Comparison of ENCODE assay signal across 8 cellular contexts in genomic region chr1:149848811-149849210, GRCh38. TPM values are rescaled to one million over a fixed set of nuclear protein-coding genes. Genes with fewer than 3 reads are reported as not detected.
DNase-seq lines count a peak whose midpoint lies in the region.

No MANE protein-coding gene starts in this region.

- H3K36me3 Mint-ChIP-seq in activated naive CD8-positive, alpha-beta T cell treated with anti-CD3 and anti-CD28 coated beads for 36 hours: peaks cover 31% of the 10 kb centered on the region

- H3K4me3 Mint-ChIP-seq in activated naive CD8-positive, alpha-beta T cell treated with anti-CD3 and anti-CD28 coated beads for 36 hours: peak overlapping the region; percentile 93

- H3K9me3 Mint-ChIP-seq in activated naive CD8-positive, alpha-beta T cell treated with anti-CD3 and anti-CD28 coated beads for 36 hours: no peaks in the 10 kb centered on the region

- H3K27ac Mint-ChIP-seq in activated naive CD8-positive, alpha-beta T cell treated with anti-CD3 and anti-CD28 coated beads for 36 hours: peak overlapping the region; percentile 96

- DNase-seq in Ammon's horn (ENCODE audit: low spot score) (peak; percentile 1), HT-29 (ENCODE audit: low spot score) (peak; percentile 53), medulla oblongata (ENCODE audit: extremely low spot score) (peak; percentile 3), NCI-H1092 (lab: John Stamatoyannopoulos, UW) (no peak), MV-4-11 (lab: John Stamatoyannopoulos, UW) (no peak)
- no peak for DNase-seq in activated naive CD8-positive, alpha-beta T cell treated with anti-CD3 and anti-CD28 coated beads for 36 hours
- DNase-seq in stimulated activated naive CD4-positive, alpha-beta T cell treated with Interleukin-2 at 50 U/mL for 16 hours (lab: John Stamatoyannopoulos, UW): no peak
- no peak for DNase-seq in activated CD4-positive, CD25-positive, alpha-beta regulatory T cell (lab: John Stamatoyannopoulos, UW)

- no peaks in the 10 kb centered on the region for H3K27me3 Mint-ChIP-seq in activated naive CD8-positive, alpha-beta T cell treated with anti-CD3 and anti-CD28 coated beads for 36 hours

- H3K4me1 Mint-ChIP-seq in activated naive CD8-positive, alpha-beta T cell treated with anti-CD3 and anti-CD28 coated beads for 36 hours: peaks cover 49% of the 10 kb centered on the region

RNA-seq across cellular contexts. Expression of gene BOLA1, which starts 50.6 kb away (rescaled TPM):
- 17.8 and 20.4 TPM in 2 replicates for total RNA-seq in HT-29 (2014; rRNA removed; shearing (Covaris generic))
- total RNA-seq in activated naive CD8-positive, alpha-beta T cell treated with anti-CD3 and anti-CD28 coated beads for 36 hours: 10 to 100 TPM; 20.6 to 22.6 TPM

Comparison
In these comparisons a context has a peak if more than half of its experiments do, and no peak if none do; other contexts are left out.
1. DNase-seq: peak in Ammon's horn (single experiment), HT-29 (single experiment) and medulla oblongata (single experiment); none in activated naive CD8-positive, alpha-beta T cell treated with anti-CD3 and anti-CD28 coated beads for 36 hours (single experiment), stimulated activated naive CD4-positive, alpha-beta T cell treated with Interleukin-2 at 50 U/mL for 16 hours (single experiment), activated CD4-positive, CD25-positive, alpha-beta regulatory T cell (0 of 4), NCI-H1092 (single experiment) and MV-4-11 (single experiment).